ENCODE assay signal across 8 cellular contexts in the genomic region with DNA sequence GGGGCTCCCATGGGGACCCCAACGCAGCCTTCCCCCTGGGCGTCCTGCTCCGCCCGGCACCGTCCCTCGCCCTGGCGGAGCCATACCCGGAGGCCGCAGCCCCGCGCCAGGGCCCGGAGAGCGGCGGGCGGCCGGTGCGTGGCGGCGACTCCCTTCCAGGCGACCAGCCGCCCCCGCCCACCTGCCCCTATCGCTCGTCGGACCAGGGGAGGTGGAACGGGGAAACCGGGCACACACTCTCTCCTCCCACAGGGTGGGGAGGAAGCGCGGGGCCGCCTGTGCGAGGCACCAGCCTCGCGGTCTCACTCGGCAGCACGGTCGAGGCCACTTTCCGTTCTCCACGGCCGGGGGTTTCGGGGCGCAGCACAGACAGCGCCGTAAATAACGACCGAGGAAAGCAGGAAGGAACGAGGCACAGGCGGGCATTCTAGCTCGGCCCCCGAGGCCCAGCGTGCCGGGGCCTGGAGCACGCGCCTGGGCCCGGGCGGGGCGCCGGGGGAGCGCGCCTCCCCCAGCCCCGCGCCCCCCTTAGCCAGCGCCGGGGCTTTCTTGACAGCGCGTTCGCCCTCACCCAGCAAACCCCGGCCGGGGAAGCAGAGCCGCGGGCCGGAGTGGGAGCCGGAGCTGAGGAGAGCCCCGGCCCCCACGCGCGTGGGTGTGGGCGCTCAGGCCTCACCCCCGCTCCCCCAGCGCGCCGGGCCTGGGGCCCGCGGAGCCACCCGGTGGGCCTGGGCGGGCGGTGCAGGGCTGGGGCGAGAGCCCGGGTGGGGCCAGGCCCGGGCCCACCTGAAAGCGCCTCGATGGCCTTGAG. TPM values are rescaled to one million over a fixed set of nuclear protein-coding genes. Genes with fewer than 3 reads are reported as not detected.
DNase-seq lines count a peak whose midpoint lies in the region; ATAC-seq and TF ChIP-seq lines count a peak whose summit lies in the region.

No MANE protein-coding gene starts in this region.

- TF ChIP-seq CTCF in coronary artery (IDR thresholded peaks at IDR 0.05) (no peak), mucosa of descending colon (IDR thresholded peaks at IDR 0.05) (no peak), thyroid gland (IDR thresholded peaks at IDR 0.05) (no peak)

- peak overlapping the region; percentile 94 for H3K9ac ChIP-seq in SK-N-MC (ENCODE audit: insufficient read length)

- H3K27me3 ChIP-seq in thyroid gland: peaks cover 82% of the 10 kb centered on the region

- peak; percentile 29 for DNase-seq in CD1c-positive myeloid dendritic cell (ENCODE audit: extremely low spot score)
- no peak for DNase-seq in SK-N-MC (ENCODE audit: low read depth, low spot score)
- no peak for DNase-seq in coronary artery (ENCODE audit: low spot score)
- DNase-seq in mucosa of descending colon: peak in 1 of 3 donors; percentile 28
- DNase-seq in thyroid gland: no peak
- no peak for DNase-seq in dedifferentiated amniotic fluid mesenchymal stem cell (ENCODE audit: extremely low spot score)
- DNase-seq in posterior vena cava (ENCODE audit: low spot score): no peak

- intact Hi-C loops in mucosa of descending colon (cut with DNase I, micrococcal nuclease) (no loop called here), thyroid gland (cut with DNase I) (no loop called here), posterior vena cava (cut with DNase I) (no loop called here)

- peak; percentile 21 for ATAC-seq in GM19455 (IDR thresholded peaks at IDR 0.05; ENCODE audit: unreplicated experiment)
- ATAC-seq in mucosa of descending colon: peak; percentile 3

- H3K9me3 ChIP-seq in SK-N-MC (ENCODE audit: low read depth, low read length) (no peaks in the 10 kb centered on the region), mucosa of descending colon (no peaks in the 10 kb centered on the region), thyroid gland (no peaks in the 10 kb centered on the region)

- H3K4me1 ChIP-seq in mucosa of descending colon (ENCODE audit: low read depth) (peaks cover 49% of the 10 kb centered on the region), thyroid gland (peaks cover 23 to 43% of the 10 kb centered on the region in 2 donors)

- peak overlapping the region; percentile 85 for H3K4me3 ChIP-seq in SK-N-MC
- peak overlapping the region; percentile 66 for H3K4me3 ChIP-seq in coronary artery
- no peak overlapping the region for H3K4me3 ChIP-seq in mucosa of descending colon
- H3K4me3 ChIP-seq in thyroid gland (replicated peaks in 1 of 3): peak overlapping the region in 1 of 3 donors; percentile 19

- WGBS in thyroid gland, 2 donors: 3% methylated on average over 38 of the region's 91 CpGs; no CpG with 5 or more reads in 1 of the 2 donors

- H3K36me3 ChIP-seq in SK-N-MC (ENCODE audit: insufficient read depth, low read length) (peaks cover 15% of the 10 kb centered on the region; the same call in 1 of the 2 replicates), mucosa of descending colon (ENCODE audit: low read depth) (no peaks in the 10 kb centered on the region), thyroid gland (no peaks in the 10 kb centered on the region)

- peak overlapping the region; percentile 97 for H3K27ac ChIP-seq in SK-N-MC
- no peak overlapping the region for H3K27ac ChIP-seq in coronary artery
- H3K27ac ChIP-seq in thyroid gland: no peak overlapping the region

- TF ChIP-seq POLR2A in thyroid gland (IDR thresholded peaks at IDR 0.05): no peak

RNA-seq across cellular contexts. Expression of a gene that starts 0.9 kb away (rescaled TPM):
- total RNA-seq in mucosa of descending colon (under 1 TPM in 1 of 3 donors, not detected in 2; 0.79 TPM), thyroid gland (1 to 10 TPM in 3 of 4 donors, under 1 TPM in 1; 0.67 to 5.2 (median 3.4) TPM), posterior vena cava (under 1 TPM; 0.48 to 0.51 TPM)
